8 cellular contexts compared by ENCODE assay signal in the genomic region with DNA sequence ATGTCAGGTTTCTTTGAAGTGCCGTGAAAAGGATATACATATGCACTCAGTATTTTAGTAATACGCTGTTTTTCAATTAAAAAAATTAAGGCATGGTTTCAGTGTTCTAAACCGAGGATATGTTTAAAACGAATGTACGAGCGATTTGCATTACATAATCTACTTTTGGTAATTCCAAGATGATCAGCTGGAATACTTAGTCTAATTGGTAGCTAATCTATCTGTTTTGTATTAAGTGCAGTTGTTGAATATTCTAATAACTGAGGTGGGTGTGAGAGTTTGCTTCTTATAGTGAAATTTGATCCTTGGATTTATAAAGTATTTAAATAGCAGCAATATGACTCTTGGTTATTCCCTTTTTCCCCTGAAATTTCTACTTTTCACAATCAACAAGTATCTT. TPM values are rescaled to one million over a fixed set of nuclear protein-coding genes. Genes with fewer than 3 reads are reported as not detected.
DNase-seq lines count a peak whose midpoint lies in the region; ATAC-seq and TF ChIP-seq lines count a peak whose summit lies in the region.

No MANE protein-coding gene starts in this region.

- peak overlapping the region; percentile 90 for H3K4me3 Mint-ChIP-seq in chondrocyte (ENCODE audit: unreplicated experiment)

- H3K36me3 ChIP-seq in muscle layer of duodenum (ENCODE audit: control insufficient read depth in 1 of 2, insufficient read depth in 2 of 2, low read length in 2 of 2) = no peaks in the 10 kb centered on the region

- peaks cover 9 to 17% of the 10 kb centered on the region in 2 donors for H3K4me1 ChIP-seq in muscle layer of duodenum (ENCODE audit: control insufficient read depth in 1 of 2, insufficient read depth in 2 of 2, low read length in 2 of 2)

- H3K27ac ChIP-seq in muscle layer of duodenum (ENCODE audit: low read length) = no peak overlapping the region

- no peaks in the 10 kb centered on the region for H3K9me3 ChIP-seq in muscle layer of duodenum (ENCODE audit: control insufficient read depth in 1 of 2, low read length in 2 of 2)

- H3K36me3 Mint-ChIP-seq in chondrocyte (ENCODE audit: low read depth) = no peaks in the 10 kb centered on the region

- H3K27me3 Mint-ChIP-seq in chondrocyte (ENCODE audit: low read depth) = no peaks in the 10 kb centered on the region

- TF ChIP-seq CTCF in AG09309 (IDR thresholded peaks at IDR 0.05; ENCODE audit: control insufficient read depth, insufficient read depth, low read depth, low read length, missing control alignments) (no peak), chondrocyte (IDR thresholded peaks at IDR 0.05) (no peak)

- H3K27ac Mint-ChIP-seq in chondrocyte (ENCODE audit: unreplicated experiment) = no peak overlapping the region

- H3K9me3 Mint-ChIP-seq in chondrocyte (ENCODE audit: low read depth) = no peaks in the 10 kb centered on the region

- no peak for ATAC-seq in HG03039 (IDR thresholded peaks at IDR 0.05; ENCODE audit: unreplicated experiment)
- ATAC-seq in GM21529 (IDR thresholded peaks at IDR 0.05; ENCODE audit: unreplicated experiment) = no peak
- no peak for ATAC-seq in GM18511 (IDR thresholded peaks at IDR 0.05; ENCODE audit: unreplicated experiment)

- no peaks in the 10 kb centered on the region for H3K27me3 ChIP-seq in muscle layer of duodenum (ENCODE audit: low read depth, low read length)

- peaks cover 39% of the 10 kb centered on the region for H3K4me1 Mint-ChIP-seq in chondrocyte (ENCODE audit: low read depth)

- peak overlapping the region; percentile 87 for H3K4me3 ChIP-seq in AG09309 (ENCODE audit: control insufficient read depth, low read depth, low read length)
- H3K4me3 ChIP-seq in Jurkat, Clone E6-1 (ENCODE audit: low read length) = peak overlapping the region; percentile 84
- H3K4me3 ChIP-seq in muscle layer of duodenum (ENCODE audit: low read depth in 1 of 2, low read length in 2 of 2) = peak overlapping the region; percentile 77 to 81

- no peak for DNase-seq in AG09309 (ENCODE audit: low read depth)
- no peak for DNase-seq in Jurkat, Clone E6-1 (ENCODE audit: low read depth, low spot score)
- no peak for DNase-seq in chondrocyte (ENCODE audit: low spot score)
- no peak for DNase-seq in islet precursor cell

RNA-seq across cellular contexts. Expression of a gene that starts 1.3 kb away (rescaled TPM):
- polyA plus RNA-seq in Jurkat, Clone E6-1 (2012; ENCODE audit: insufficient read depth, insufficient read length) = 26.1 TPM
- 22.4 to 25.1 TPM (median 23.2 TPM) in 3 replicates for total RNA-seq in chondrocyte
